18 cellular contexts compared by ENCODE assay signal in genomic region chr4:126761947-126762650, GRCh38.
DNase-seq lines count a peak whose midpoint lies in the region; ATAC-seq, FAIRE-seq and TF ChIP-seq lines count a peak whose summit lies in the region.
"Had no signal": no experiment of that assay in that cellular context is flagged by ENCODE, and none has a peak within 500 bp of the region (broad histone marks: within the 10 kb centered on the region; RNA-seq: fewer than 3 reads in every experiment).

No MANE protein-coding gene starts in this region.

- TF ChIP-seq CTCF in IMR-90 (conservative IDR thresholded peaks at IDR 0.05; ENCODE audit: low read depth, low read length) (no peak), K562 (IDR thresholded peaks at IDR 0.05 in 2 of 3, conservative IDR thresholded peaks at IDR 0.05 in 1 of 3; ENCODE audit: insufficient read depth in 2 of 3, low read depth in 1 of 3, low read length in 3 of 3) (no peak), foreskin keratinocyte (conservative IDR thresholded peaks at IDR 0.05) (no peak), omental fat pad (IDR thresholded peaks at IDR 0.05) (no peak), PC-3 (conservative IDR thresholded peaks at IDR 0.05; ENCODE audit: low read depth, low read length) (no peak)

- H3K79me2 ChIP-seq in GM23248 (ENCODE audit: insufficient read depth) (no peaks in the 10 kb centered on the region), K562 (ENCODE audit: control insufficient read depth, insufficient read depth, low read length) (peaks cover 17% of the 10 kb centered on the region; the same call in 2 of the 3 replicates), PC-3 (ENCODE audit: low read length) (no peaks in the 10 kb centered on the region)

- in situ Hi-C loops in GM23248 (cut with MboI) = no loop called here
- in situ Hi-C loops in IMR-90 (cut with MboI; ENCODE audit: low sequenced_read_pairs) = no loop called here
- in situ Hi-C loops in K562 (cut with MboI) = no loop called here

- H3K4ac ChIP-seq in IMR-90 (ENCODE audit: low read depth, low read length) = no peak overlapping the region

- H3K9ac ChIP-seq in GM23248 (no peak overlapping the region), IMR-90 (ENCODE audit: low read depth, low read length) (no peak overlapping the region), K562 (ENCODE audit: insufficient read depth in 1 of 2, low read depth in 2 of 2, low read length in 2 of 2) (no peak overlapping the region), PC-3 (ENCODE audit: low read length) (no peak overlapping the region)

- FAIRE-seq in K562 (lab: Jason Lieb, UNC) = no peak
- FAIRE-seq: GM12891, H54, HepG2 had no signal

- no peaks in the 10 kb centered on the region for H3K9me3 ChIP-seq in GM23248 (ENCODE audit: low read depth)
- no peaks in the 10 kb centered on the region for H3K9me3 ChIP-seq in IMR-90 (ENCODE audit: control insufficient read depth, insufficient read depth, low read length)
- no peaks in the 10 kb centered on the region; the same call in 1 of the 2 replicates for H3K9me3 ChIP-seq in K562 (replicated peaks; ENCODE audit: control insufficient read depth, insufficient read depth, low read depth, low read length)
- no peaks in the 10 kb centered on the region for H3K9me3 ChIP-seq in PC-3 (ENCODE audit: low read length)
- H3K9me3 ChIP-seq: BE2C had no signal

- CTCF ChIA-PET in IMR-90 (lab: Yijun Ruan, JAX) = no interaction called here
- CTCF ChIA-PET in K562 (lab: Yijun Ruan, JAX; ENCODE audit: low intra/inter-chr PET ratio) = no interaction called here
- CTCF ChIA-PET in PC-3 (lab: Charles Lee) = no interaction called here

- dilution Hi-C loops in IMR-90 (cut with HindIII; ENCODE audit: low sequenced_read_pairs, unreplicated experiment) = no loop called here

- DNase-seq in GM23248 = peak; percentile 12
- no peak for DNase-seq in IMR-90
- DNase-seq in K562 (ENCODE audit: extremely low read depth in 1 of 4, low spot score in 3 of 4) = no peak
- DNase-seq in foreskin keratinocyte = peak; percentile 66 to 83
- DNase-seq in DMS 273 (lab: John Stamatoyannopoulos, UW; ENCODE audit: unreplicated experiment) = no peak
- no peak for DNase-seq in NCI-H748 treated with DMSO at 0.1 percent for 48 hours (lab: John Stamatoyannopoulos, UW)
- DNase-seq in omental fat pad (ENCODE audit: low spot score) = no peak
- no peak for DNase-seq in PC-3
- DNase-seq: ACHN; BE2C; C1 segment of cervical spinal cord; CD4-positive, CD25-positive, alpha-beta regulatory T cell; CD8-positive, alpha-beta memory T cell; COR-L47 had no signal

- H2AK5ac ChIP-seq in IMR-90 (ENCODE audit: low read depth, low read length) = no peak overlapping the region

- H2AFZ ChIP-seq in GM23248 = peak overlapping the region; percentile 55
- H2AFZ ChIP-seq in IMR-90 (replicated peaks; ENCODE audit: low read length, poor library complexity) = no peak overlapping the region
- H2AFZ ChIP-seq in K562 (ENCODE audit: low read depth, low read length) = no peak overlapping the region
- H2AFZ ChIP-seq in PC-3 (ENCODE audit: low read length) = no peak overlapping the region
- H2AFZ ChIP-seq: GM23338 had no signal

- no peak for TF ChIP-seq POLR2A in IMR-90 (IDR thresholded peaks at IDR 0.05; ENCODE audit: low read depth, low read length)
- no peak for TF ChIP-seq POLR2A in K562 (conservative IDR thresholded peaks at IDR 0.05)

- H3K27me3 ChIP-seq in GM23248 (replicated peaks; ENCODE audit: insufficient read depth) (no peaks in the 10 kb centered on the region), IMR-90 (ENCODE audit: control insufficient read depth, insufficient read depth, low read length) (no peaks in the 10 kb centered on the region), K562 (ENCODE audit: control insufficient read depth in 2 of 2, insufficient read depth in 2 of 2, low read length in 2 of 2) (no peaks in the 10 kb centered on the region), foreskin keratinocyte (no peaks in the 10 kb centered on the region), PC-3 (ENCODE audit: low read length) (no peaks in the 10 kb centered on the region)
- H3K27me3 ChIP-seq: BE2C had no signal

- no peak overlapping the region for H3K4me3 ChIP-seq in GM23248
- no peak overlapping the region for H3K4me3 ChIP-seq in IMR-90 (ENCODE audit: insufficient read depth, low read depth, low read length)
- no peak overlapping the region for H3K4me3 ChIP-seq in K562
- H3K4me3 ChIP-seq in PC-3 (ENCODE audit: low read length) = no peak overlapping the region
- H3K4me3 ChIP-seq: GM23338 had no signal

- no peak overlapping the region for H2AK9ac ChIP-seq in IMR-90 (replicated peaks; ENCODE audit: low read depth, low read length, poor library complexity)

- ATAC-seq in IMR-90 (ENCODE audit: low read depth) (no peak), K562 (no peak), foreskin keratinocyte (peak; percentile 80), omental fat pad (ENCODE audit: low FRiP score) (no peak), PC-3 (no peak)
- ATAC-seq: GM23338, HepG2 had no signal

- POLR2A ChIA-PET in IMR-90 (lab: Charles Lee; ENCODE audit: unreplicated experiment) (no interaction called here), K562 (lab: Yijun Ruan, JAX) (no interaction called here), PC-3 (lab: Charles Lee; ENCODE audit: unreplicated experiment) (no interaction called here)

- TF ChIP-seq EP300 in K562 (IDR thresholded peaks at IDR 0.05; ENCODE audit: low read length) = no peak

- H3K56ac ChIP-seq in IMR-90 (ENCODE audit: extremely low read depth, insufficient read depth, low read length) = no peak overlapping the region

- H3K9me1 ChIP-seq in IMR-90 (ENCODE audit: insufficient read depth, low read length) (no peaks in the 10 kb centered on the region), K562 (ENCODE audit: control insufficient read depth, insufficient read depth, low read length) (no peaks in the 10 kb centered on the region)

- TF ChIP-seq RAD21 in IMR-90 (IDR thresholded peaks at IDR 0.05; ENCODE audit: low read length) = no peak
- TF ChIP-seq RAD21 in K562 (CRISPR knock-in tag; conservative IDR thresholded peaks at IDR 0.05 in 1 of 2, IDR thresholded peaks at IDR 0.05 in 1 of 2) = no peak

- 100% methylated on average over 1 of the region's 1 CpG for WGBS in GM23248 (ENCODE audit: low coverage in 1 of 2, low lambda C conversion rate in 2 of 2, missing lambda C conversion rate in 2 of 2), 2 experiments
- WGBS in IMR-90 (ENCODE audit: extremely low coverage in 2 of 2, insufficient read length in 1 of 2), 2 experiments = 100% methylated on average over 1 of the region's 1 CpG; no CpG with 5 or more reads in 1 of the 2 experiments
- WGBS in K562 (ENCODE audit: insufficient coverage, low coverage, missing lambda C conversion rate) = 79% methylated on average over 1 of the region's 1 CpG

- H4K20me1 ChIP-seq in GM23248 (ENCODE audit: insufficient read depth) = no peaks in the 10 kb centered on the region
- no peaks in the 10 kb centered on the region for H4K20me1 ChIP-seq in IMR-90 (ENCODE audit: insufficient read depth, low read length)
- no peaks in the 10 kb centered on the region for H4K20me1 ChIP-seq in K562 (replicated peaks; ENCODE audit: control insufficient read depth, insufficient read depth, low read length)
- no peaks in the 10 kb centered on the region for H4K20me1 ChIP-seq in PC-3 (ENCODE audit: low read length)

- intact Hi-C loops in IMR-90 (cut with micrococcal nuclease) = no loop called here
- intact Hi-C loops in K562 (cut with micrococcal nuclease) = no loop called here
- intact Hi-C loops in PC-3 (cut with micrococcal nuclease) = no loop called here

- H2BK120ac ChIP-seq in IMR-90 (ENCODE audit: low read depth, low read length) = no peak overlapping the region

- H3K36me3 ChIP-seq in GM23248 (ENCODE audit: low read depth) = no peaks in the 10 kb centered on the region
- no peaks in the 10 kb centered on the region for H3K36me3 ChIP-seq in IMR-90 (ENCODE audit: control insufficient read depth, insufficient read depth, low read length)
- peaks cover 29% of the 10 kb centered on the region for H3K36me3 ChIP-seq in K562 (ENCODE audit: control insufficient read depth, insufficient read depth, low read length)
- H3K36me3 ChIP-seq in PC-3 (ENCODE audit: low read depth, low read length) = no peaks in the 10 kb centered on the region
- H3K36me3 ChIP-seq: BE2C had no signal

- no peak overlapping the region for H2BK20ac ChIP-seq in IMR-90 (ENCODE audit: low read depth, low read length)

- H3F3A ChIP-seq in GM23248 (ENCODE audit: insufficient read depth) = peaks cover 9% of the 10 kb centered on the region; the same call in 1 of the 2 replicates
- no peaks in the 10 kb centered on the region for H3F3A ChIP-seq in PC-3 (ENCODE audit: low read length, unreplicated experiment)

- no peak overlapping the region; a peak in 1 of 4 replicates for H4K8ac ChIP-seq in IMR-90 (ENCODE audit: low read depth in 2 of 2, low read length in 2 of 2)

- H3K79me1 ChIP-seq in IMR-90 (ENCODE audit: low read depth in 1 of 2, low read length in 2 of 2) = no peaks in the 10 kb centered on the region

- no peak overlapping the region for H3K14ac ChIP-seq in IMR-90 (replicated peaks; ENCODE audit: low read depth, low read length)

- H4K91ac ChIP-seq in IMR-90 (ENCODE audit: insufficient read depth, low read depth, low read length) = no peak overlapping the region

- no peaks in the 10 kb centered on the region for H3K9me2 ChIP-seq in GM23248 (ENCODE audit: insufficient read depth)
- H3K9me2 ChIP-seq in PC-3 (replicated peaks; ENCODE audit: low read length) = no peaks in the 10 kb centered on the region

- no peak overlapping the region for H3K23ac ChIP-seq in IMR-90 (ENCODE audit: low read depth, low read length)

- H2BK5ac ChIP-seq in IMR-90 (ENCODE audit: low read depth, low read length, poor library complexity, severe bottlenecking) = no peak overlapping the region

- H3K18ac ChIP-seq in IMR-90 (ENCODE audit: low read depth, low read length) = peak overlapping the region; percentile 90; the same call in 1 of the 2 replicates

- BruUV-seq in IMR-90 (replicated peaks; lab: Mats Ljungman, UMichigan) (no TSS peak), K562 (replicated peaks; lab: Mats Ljungman, UMichigan) (no TSS peak), PC-3 (replicated peaks; lab: Mats Ljungman, UMichigan) (no TSS peak)

- no peak overlapping the region for H3K27ac ChIP-seq in GM23248
- H3K27ac ChIP-seq in IMR-90 (ENCODE audit: insufficient read depth, low read length) = no peak overlapping the region
- H3K27ac ChIP-seq in K562 (ENCODE audit: extremely low read depth, low read depth, low read length) = no peak overlapping the region
- H3K27ac ChIP-seq in foreskin keratinocyte = no peak overlapping the region
- H3K27ac ChIP-seq in PC-3 (ENCODE audit: low read length) = no peak overlapping the region

- H3K4me2 ChIP-seq in GM23248 (ENCODE audit: unreplicated experiment) (no peak overlapping the region), IMR-90 (ENCODE audit: low read depth, low read length) (no peak overlapping the region), K562 (ENCODE audit: insufficient read depth, low read length) (no peak overlapping the region), PC-3 (ENCODE audit: low read length) (no peak overlapping the region)
- H3K4me2 ChIP-seq: GM23338 had no signal

- H2BK15ac ChIP-seq in IMR-90 (ENCODE audit: low read depth, low read length) = no peak overlapping the region

- no peak overlapping the region for H4K5ac ChIP-seq in IMR-90 (ENCODE audit: low read depth, low read length)

- H3K4me1 ChIP-seq in GM23248 (ENCODE audit: insufficient read depth) (peaks cover 23% of the 10 kb centered on the region), IMR-90 (ENCODE audit: control insufficient read depth, insufficient read depth, low read length) (peaks cover 6% of the 10 kb centered on the region), K562 (replicated peaks in 1 of 2; ENCODE audit: control insufficient read depth in 2 of 2, insufficient read depth in 2 of 2, low read length in 2 of 2) (0 out of 5 replicates have a peak, but pooled peaks cover 0 to 2% of the 10 kb centered on the region in 2 experiments), foreskin keratinocyte (peaks cover 11% of the 10 kb centered on the region), PC-3 (ENCODE audit: insufficient read depth, low read length) (no peaks in the 10 kb centered on the region)
- H3K4me1 ChIP-seq: BE2C had no signal

Comparison
In these comparisons a context has a peak if more than half of its experiments do, and no peak if none do; other contexts are left out.
1. DNase-seq: peak in GM23248 (single experiment) and foreskin keratinocyte (2 of 2); none in IMR-90 (single experiment), K562 (0 of 4), DMS 273 (single experiment), NCI-H748 treated with DMSO at 0.1 percent for 48 hours (single experiment), omental fat pad (single experiment) and PC-3 (single experiment).